Comparison of ENCODE assay signal across 1 cellular context in genomic region chr12:59164226-59164625, GRCh38.
TF ChIP-seq lines count a peak whose summit lies in the region.

No MANE protein-coding gene starts in this region.

TF ChIP-seq in IMR-90, 13 proteins besides CTCF, POLR2A, EP300 and RAD21 (continued from another document):
- no peak for TF ChIP-seq USF2 (IDR thresholded peaks at IDR 0.05; ENCODE audit: low read depth, low read length)
